Comparison of ENCODE assay signal across 8 cellular contexts in the genomic region with DNA sequence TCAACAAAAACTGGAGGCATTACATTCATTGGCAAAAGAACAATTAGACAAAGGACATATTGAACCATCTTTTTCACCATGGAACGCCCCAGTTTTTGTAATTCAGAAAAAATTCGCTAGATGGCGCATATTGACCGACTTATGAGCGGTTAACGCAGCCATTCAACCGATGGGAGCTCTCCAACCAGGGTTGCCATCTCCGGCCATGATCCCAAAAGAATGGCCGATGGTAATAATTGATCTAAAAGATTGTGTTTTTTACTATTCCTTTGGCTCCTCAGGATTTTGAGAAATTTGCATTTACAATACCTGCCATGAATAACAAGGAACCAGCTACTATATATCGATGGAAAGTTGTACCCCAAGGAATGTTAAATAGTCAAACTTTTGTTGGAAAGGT. TPM values are rescaled to one million over a fixed set of nuclear protein-coding genes. Genes with fewer than 3 reads are reported as not detected.
DNase-seq lines count a peak whose midpoint lies in the region; ATAC-seq and TF ChIP-seq lines count a peak whose summit lies in the region.

No MANE protein-coding gene starts in this region.

- no peaks in the 10 kb centered on the region for H4K20me1 ChIP-seq in DOHH2 (ENCODE audit: control insufficient read depth, insufficient read depth, low read depth, low read length)

- peaks cover 54% of the 10 kb centered on the region for H3K27me3 ChIP-seq in DOHH2 (ENCODE audit: control insufficient read depth, low read length)
- peaks cover 20 to 92% (median 70%) of the 10 kb centered on the region in 3 donors for H3K27me3 ChIP-seq in sigmoid colon

- H3K4me1 ChIP-seq in DOHH2 (ENCODE audit: control insufficient read depth, low read length) = peaks cover 44% of the 10 kb centered on the region
- H3K4me1 ChIP-seq in sigmoid colon = peaks cover 0 to 12% (median 9%) of the 10 kb centered on the region in 4 donors

- H3F3A ChIP-seq in DOHH2 (ENCODE audit: control insufficient read depth, insufficient read depth) = no peaks in the 10 kb centered on the region

- no peak overlapping the region for H3K4me3 ChIP-seq in DOHH2 (ENCODE audit: low read length)
- peak overlapping the region; percentile 61 for H3K4me3 ChIP-seq in LNCaP clone FGC (ENCODE audit: low read depth, low read length)
- H3K4me3 ChIP-seq in sigmoid colon = no peak overlapping the region

- DNase-seq in LNCaP clone FGC (ENCODE audit: low read depth) = peak; percentile 82
- DNase-seq in SK-N-DZ (ENCODE audit: low spot score) = peak; percentile 75
- DNase-seq in amniotic stem cell (lab: John Stamatoyannopoulos, UW) = peak; percentile 49
- no peak for DNase-seq in left ventricle myocardium superior
- peak; percentile 65 for DNase-seq in sigmoid colon

- peak; percentile 64 for ATAC-seq in left ventricle myocardium superior
- no peak for ATAC-seq in HG03139 (IDR thresholded peaks at IDR 0.05; ENCODE audit: unreplicated experiment)
- ATAC-seq in GM18873 (IDR thresholded peaks at IDR 0.05; ENCODE audit: low FRiP score, unreplicated experiment) = no peak

- peak; percentile 82 for TF ChIP-seq CTCF in DOHH2 (IDR thresholded peaks at IDR 0.05; ENCODE audit: low read depth, low read length, poor library complexity, severe bottlenecking)
- peak; percentile 61 for TF ChIP-seq CTCF in LNCaP clone FGC (IDR thresholded peaks at IDR 0.05; ENCODE audit: control insufficient read depth, extremely low read depth, insufficient read depth)
- peak; percentile 24 to 78 (median 72) for TF ChIP-seq CTCF in sigmoid colon (IDR thresholded peaks at IDR 0.05)

- H3K27ac ChIP-seq in DOHH2 (ENCODE audit: low read depth, low read length) = no peak overlapping the region
- H3K27ac ChIP-seq in sigmoid colon = no peak overlapping the region

- H3K36me3 ChIP-seq in DOHH2 (ENCODE audit: control insufficient read depth, low read length) = no peaks in the 10 kb centered on the region
- H3K36me3 ChIP-seq in sigmoid colon = no peaks in the 10 kb centered on the region

- no peak overlapping the region for H3K4me2 ChIP-seq in DOHH2 (ENCODE audit: low read length)

- no peaks in the 10 kb centered on the region for H3K79me2 ChIP-seq in DOHH2 (ENCODE audit: control insufficient read depth, low read length)

- intact Hi-C loops in left ventricle myocardium superior (cut with micrococcal nuclease) = no loop called here
- intact Hi-C loops in sigmoid colon (cut with DNase I) = loop anchor here (5.0 kb wide), 1 partner anchor 57 kb away; the partner anchor contains the start of gene ALOXE3

- no peak for TF ChIP-seq EP300 in sigmoid colon (IDR thresholded peaks at IDR 0.05)

- H3K9me3 ChIP-seq in DOHH2 (ENCODE audit: control insufficient read depth, insufficient read depth, low read length) = no peaks in the 10 kb centered on the region
- no peaks in the 10 kb centered on the region for H3K9me3 ChIP-seq in sigmoid colon

- H3K9me2 ChIP-seq in DOHH2 (replicated peaks; ENCODE audit: control insufficient read depth, low read length) = no peaks in the 10 kb centered on the region

- no peak for TF ChIP-seq POLR2A in sigmoid colon (IDR thresholded peaks at IDR 0.05)

- 3 to 9% methylated on average over 10 of the region's 10 CpGs for WGBS in sigmoid colon, 2 donors

RNA-seq across cellular contexts. Expression of gene ALOX15B, which starts 21.4 kb away (rescaled TPM):
- polyA plus RNA-seq in SK-N-DZ (2014; cell fraction: cytosol; rRNA removed) = not detected in 2 replicates
- not detected in 2 replicates for polyA plus RNA-seq in SK-N-DZ (2014; cell fraction: nucleus; rRNA removed)
- total RNA-seq in left ventricle myocardium superior = not detected
- 1 to 10 TPM; 2.8 to 5.3 (median 4.3) TPM for total RNA-seq in sigmoid colon
- 1 to 10 TPM; 1.2 to 3.2 (median 1.8) TPM for polyA plus RNA-seq in sigmoid colon

RNA-seq across cellular contexts. Expression of gene ALOX12B, which starts 27.2 kb away (rescaled TPM):
- not detected in 2 replicates for polyA plus RNA-seq in SK-N-DZ (2014; cell fraction: cytosol; rRNA removed)
- not detected in 2 replicates for polyA plus RNA-seq in SK-N-DZ (2014; cell fraction: nucleus; rRNA removed)
- total RNA-seq in left ventricle myocardium superior (not detected), sigmoid colon (not detected)
- polyA plus RNA-seq in sigmoid colon = under 1 TPM in 1 of 3 donors, not detected in 2; 0.52 TPM

RNA-seq across cellular contexts. Expression of gene GUCY2D, which starts 57.9 kb away (rescaled TPM):
- polyA plus RNA-seq in SK-N-DZ (2014; cell fraction: cytosol; rRNA removed) = not detected in 2 replicates
- not detected in 2 replicates for polyA plus RNA-seq in SK-N-DZ (2014; cell fraction: nucleus; rRNA removed)
- total RNA-seq in left ventricle myocardium superior = not detected
- not detected for total RNA-seq in sigmoid colon
- under 1 TPM in 1 of 3 donors, not detected in 2; 0.04 TPM for polyA plus RNA-seq in sigmoid colon

RNA-seq across cellular contexts. Expression of gene ALOXE3, which starts 58.0 kb away (rescaled TPM):
- polyA plus RNA-seq in SK-N-DZ (2014; cell fraction: cytosol; rRNA removed) = not detected in 2 replicates
- polyA plus RNA-seq in SK-N-DZ (2014; cell fraction: nucleus; rRNA removed) = not detected in 2 replicates
- total RNA-seq in left ventricle myocardium superior (not detected), sigmoid colon (not detected)
- polyA plus RNA-seq in sigmoid colon = under 1 TPM in 1 of 3 donors, not detected in 2; 0.17 TPM
